In genomic region chr7:40474790-40475680, GRCh38 we compare ENCODE assay signal across 13 cellular contexts.
DNase-seq lines count a peak whose midpoint lies in the region; ATAC-seq and TF ChIP-seq lines count a peak whose summit lies in the region.
"Had no signal": no experiment of that assay in that cellular context is flagged by ENCODE, and none has a peak within 500 bp of the region (broad histone marks: within the 10 kb centered on the region; RNA-seq: fewer than 3 reads in every experiment).

No MANE protein-coding gene starts in this region.

- peaks cover 35% of the 10 kb centered on the region for H3K4me1 ChIP-seq in KMS-11 (ENCODE audit: low read depth, poor library complexity, severe bottlenecking)
- H3K4me1 ChIP-seq in GM23338 (ENCODE audit: insufficient read depth), result no peaks in the 10 kb centered on the region

- H3K27ac Mint-ChIP-seq in GM23338 (no peak overlapping the region), natural killer cell (no peak overlapping the region)

- peak; percentile 100 for ATAC-seq in GM18508 (IDR thresholded peaks at IDR 0.05; ENCODE audit: insufficient read depth, unreplicated experiment)
- peak; percentile 99 for ATAC-seq in GM19463 (IDR thresholded peaks at IDR 0.05; ENCODE audit: unreplicated experiment)
- ATAC-seq in HG02943 (IDR thresholded peaks at IDR 0.05; ENCODE audit: low read depth, unreplicated experiment), result peak; percentile 94
- no peak for ATAC-seq in GM23338
- ATAC-seq in natural killer cell, result no peak

- H3K27me3 ChIP-seq in KMS-11 (ENCODE audit: insufficient read depth, low read depth) (no peaks in the 10 kb centered on the region; the same call in 1 of the 2 replicates), GM23338 (ENCODE audit: insufficient read depth) (no peaks in the 10 kb centered on the region)

- peak overlapping the region; percentile 8; the same call in 1 of the 2 replicates for H3K9ac ChIP-seq in KMS-11

- H3K36me3 Mint-ChIP-seq in GM23338 (ENCODE audit: low read depth) (no peaks in the 10 kb centered on the region), natural killer cell (no peaks in the 10 kb centered on the region)

- no peaks in the 10 kb centered on the region for H3K9me3 Mint-ChIP-seq in GM23338
- peaks cover 0 to 4% of the 10 kb centered on the region in 2 donors for H3K9me3 Mint-ChIP-seq in natural killer cell

- H3K9me2 ChIP-seq in GM23338 (ENCODE audit: insufficient read depth), result no peaks in the 10 kb centered on the region

- intact Hi-C loops in natural killer cell (cut with micrococcal nuclease), result no loop called here

- H3F3A ChIP-seq in GM23338 (replicated peaks; ENCODE audit: low read depth), result no peaks in the 10 kb centered on the region

- no peak for DNase-seq in NCI-H1105 (lab: John Stamatoyannopoulos, UW)
- DNase-seq in GM23338 (ENCODE audit: low spot score), result no peak
- DNase-seq in HCEC 1CT, result no peak
- no peak for DNase-seq in natural killer cell
- DNase-seq: head of caudate nucleus, mesendoderm, NCI-H774, T-helper 9 cell had no signal

- H3K4me2 ChIP-seq in KMS-11 (peak overlapping the region; percentile 59), GM23338 (no peak overlapping the region)

- H3K4me3 ChIP-seq in KMS-11 (IDR thresholded peaks at IDR 0.05; ENCODE audit: insufficient read depth, low read depth, low read length) (no peak overlapping the region), GM23338 (no peak overlapping the region)

- TF ChIP-seq CTCF in KMS-11 (conservative IDR thresholded peaks at IDR 0.05; ENCODE audit: low read depth, low read length), result no peak
- TF ChIP-seq CTCF in GM23338 (conservative IDR thresholded peaks at IDR 0.05; ENCODE audit: low read depth in 2 of 2), result no peak
- no peak for TF ChIP-seq CTCF in natural killer cell (IDR thresholded peaks at IDR 0.05)

- peak overlapping the region; percentile 2 for H2AFZ ChIP-seq in KMS-11 (ENCODE audit: low read depth)
- H2AFZ ChIP-seq in GM23338, result no peak overlapping the region

- no peak overlapping the region for H3K4me3 Mint-ChIP-seq in GM23338
- H3K4me3 Mint-ChIP-seq in natural killer cell, result no peak overlapping the region

- H3K79me2 ChIP-seq in KMS-11 (ENCODE audit: insufficient read depth, low read depth) (no peaks in the 10 kb centered on the region), GM23338 (replicated peaks; ENCODE audit: insufficient read depth) (no peaks in the 10 kb centered on the region)

- H3K4me1 Mint-ChIP-seq in GM23338, result 0 out of 3 replicates have a peak, but pooled peaks cover 2% of the 10 kb centered on the region
- H3K4me1 Mint-ChIP-seq in natural killer cell, result no peaks in the 10 kb centered on the region

- H3K27ac ChIP-seq in KMS-11 (peak overlapping the region; percentile 46), GM23338 (ENCODE audit: low read depth) (no peak overlapping the region)
- H3K27ac ChIP-seq: C4-2B had no signal

- no peaks in the 10 kb centered on the region for H3K27me3 Mint-ChIP-seq in GM23338 (ENCODE audit: insufficient read depth, low read depth, poor library complexity)
- no peaks in the 10 kb centered on the region for H3K27me3 Mint-ChIP-seq in natural killer cell (ENCODE audit: low read depth in 2 of 2)

- no peaks in the 10 kb centered on the region for H3K36me3 ChIP-seq in KMS-11 (ENCODE audit: insufficient read depth)
- no peaks in the 10 kb centered on the region for H3K36me3 ChIP-seq in GM23338 (ENCODE audit: insufficient read depth)

- H4K20me1 ChIP-seq in KMS-11 (ENCODE audit: insufficient read depth), result no peaks in the 10 kb centered on the region
- H4K20me1 ChIP-seq in GM23338 (replicated peaks; ENCODE audit: insufficient read depth), result no peaks in the 10 kb centered on the region

TF ChIP-seq in GM23338, 12 proteins besides CTCF, POLR2A, EP300 and RAD21:
- TF ChIP-seq EZH2 (IDR thresholded peaks at IDR 0.05; ENCODE audit: low read depth, unreplicated experiment) (no peak), CREB1 (CRISPR knock-in tag; IDR thresholded peaks at IDR 0.05; ENCODE audit: low read depth) (no peak), POLR2AphosphoS5 (IDR thresholded peaks at IDR 0.05; ENCODE audit: low read depth) (no peak), JUNB (IDR thresholded peaks at IDR 0.05; ENCODE audit: unreplicated experiment) (no peak), ZNF331 (CRISPR knock-in tag; IDR thresholded peaks at IDR 0.05; ENCODE audit: low read depth) (no peak), STAT1 (IDR thresholded peaks at IDR 0.05; ENCODE audit: unreplicated experiment) (no peak), EZH2phosphoT487 (IDR thresholded peaks at IDR 0.05; ENCODE audit: unreplicated experiment) (no peak), ETS1 (IDR thresholded peaks at IDR 0.05) (no peak), ZNF462 (CRISPR knock-in tag; IDR thresholded peaks at IDR 0.05) (no peak)

Comparison
In these comparisons a context has a peak if more than half of its experiments do, and no peak if none do; other contexts are left out.
1. ATAC-seq: peak in GM18508 (single experiment), GM19463 (single experiment) and HG02943 (single experiment); none in GM23338 (single experiment) and natural killer cell (0 of 3).